In the genomic region with DNA sequence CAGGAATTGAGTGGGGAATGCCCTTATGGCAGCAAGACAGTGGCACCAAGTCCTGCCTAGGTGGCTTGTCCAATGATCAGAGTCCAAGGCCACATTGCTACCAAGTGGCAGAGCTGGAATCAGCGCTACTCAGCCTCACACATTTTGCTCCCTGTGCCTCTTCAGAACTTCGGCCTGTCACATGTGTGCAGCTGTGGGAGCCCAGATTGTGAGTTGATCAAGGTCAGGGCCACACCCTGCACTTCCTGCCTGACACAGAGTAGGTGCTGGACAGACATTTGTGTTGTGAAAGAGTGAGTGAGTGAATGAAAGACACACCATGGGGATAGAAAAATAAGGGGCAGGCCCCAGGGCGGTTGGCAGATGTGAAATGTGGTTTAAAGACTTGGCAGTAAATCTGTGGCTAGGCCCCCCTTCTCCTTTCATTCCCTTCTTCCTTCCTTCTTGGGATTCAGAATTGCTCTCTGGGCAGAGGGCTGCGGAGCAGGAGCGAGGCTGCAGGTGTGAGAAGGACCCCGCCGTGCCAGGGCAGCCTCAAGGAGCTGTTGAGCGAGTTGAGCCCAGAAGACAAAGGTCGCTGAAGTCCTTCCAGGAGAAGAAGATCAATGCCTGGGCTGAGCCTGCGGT, we compare ENCODE assay signal across 9 cellular contexts. TPM values are rescaled to one million over a fixed set of nuclear protein-coding genes. Genes with fewer than 3 reads are reported as not detected.
DNase-seq lines count a peak whose midpoint lies in the region; ATAC-seq and TF ChIP-seq lines count a peak whose summit lies in the region.
"Had no signal": no experiment of that assay in that cellular context is flagged by ENCODE, and none has a peak within 500 bp of the region (broad histone marks: within the 10 kb centered on the region; RNA-seq: fewer than 3 reads in every experiment).

No MANE protein-coding gene starts in this region.

- no peak overlapping the region for H3K4me3 ChIP-seq in colonic mucosa
- H3K4me3 ChIP-seq in neuronal stem cell (ENCODE audit: low read length in 2 of 2): peak overlapping the region in 1 of 2 donors; percentile 36
- H3K4me3 ChIP-seq in ovary: no peak overlapping the region

- TF ChIP-seq POLR2A in ovary (IDR thresholded peaks at IDR 0.05): no peak

- no peak overlapping the region for H2AFZ ChIP-seq in neuronal stem cell (ENCODE audit: low read length)

- H3K9me3 ChIP-seq in colonic mucosa (no peaks in the 10 kb centered on the region), neuronal stem cell (replicated peaks in 1 of 2; ENCODE audit: control insufficient read depth in 2 of 2, insufficient read depth in 1 of 2, low read depth in 1 of 2, low read length in 2 of 2) (no peaks in the 10 kb centered on the region), ovary (no peaks in the 10 kb centered on the region)

- H3K9ac ChIP-seq in colonic mucosa (ENCODE audit: low read depth in 2 of 2, low read length in 2 of 2): peak overlapping the region in 1 of 2 donors; percentile 42
- H3K9ac ChIP-seq in neuronal stem cell (ENCODE audit: low read depth, low read length, poor library complexity): no peak overlapping the region
- H3K9ac ChIP-seq: KMS-11 had no signal

- H3K27me3 ChIP-seq in colonic mucosa (no peaks in the 10 kb centered on the region), neuronal stem cell (ENCODE audit: control insufficient read depth in 3 of 3, insufficient read depth in 3 of 3, low read depth in 1 of 3, low read length in 3 of 3) (no peaks in the 10 kb centered on the region), ovary (no peaks in the 10 kb centered on the region)

- H3K27ac ChIP-seq in RWPE1 (peak overlapping the region; percentile 73), colonic mucosa (peak overlapping the region; percentile 86), neuronal stem cell (replicated peaks; ENCODE audit: low read length) (no peak overlapping the region), ovary (no peak overlapping the region)
- H3K27ac ChIP-seq: KMS-11 had no signal

- TF ChIP-seq CTCF in RWPE1 (conservative IDR thresholded peaks at IDR 0.05; ENCODE audit: low read depth) (no peak), colonic mucosa (IDR thresholded peaks at IDR 0.05) (no peak), ovary (IDR thresholded peaks at IDR 0.05) (no peak)

- H4K8ac ChIP-seq in neuronal stem cell (ENCODE audit: low read depth, low read length): no peak overlapping the region

- H2BK15ac ChIP-seq in neuronal stem cell (ENCODE audit: low read length): no peak overlapping the region

- POLR2A ChIA-PET in RWPE1 (lab: Yijun Ruan, JAX; ENCODE audit: low non-redundant PET): no interaction called here

- ATAC-seq in HG03139 (IDR thresholded peaks at IDR 0.05; ENCODE audit: unreplicated experiment): no peak
- no peak for ATAC-seq in HG02678 (IDR thresholded peaks at IDR 0.05; ENCODE audit: unreplicated experiment)

- no peak overlapping the region for H3K4me2 ChIP-seq in neuronal stem cell (ENCODE audit: insufficient read depth, low read length, poor library complexity, severe bottlenecking)
- H3K4me2 ChIP-seq: KMS-11 had no signal

- CTCF ChIA-PET in RWPE1 (lab: Yijun Ruan, JAX): interaction anchor here (2.7 kb wide), 1 partner anchor 23 kb away, joined by 10 read pairs; no protein-coding TSS in a partner anchor

- no peak overlapping the region for H2BK5ac ChIP-seq in neuronal stem cell (ENCODE audit: low read length)

- H3K36me3 ChIP-seq in colonic mucosa (no peaks in the 10 kb centered on the region), neuronal stem cell (replicated peaks in 1 of 2; ENCODE audit: control insufficient read depth in 2 of 2, insufficient read depth in 2 of 2, low read length in 2 of 2) (no peaks in the 10 kb centered on the region), ovary (no peaks in the 10 kb centered on the region)

- H2BK120ac ChIP-seq in neuronal stem cell (ENCODE audit: low read depth, low read length): no peak overlapping the region

- no peak for TF ChIP-seq EP300 in ovary (IDR thresholded peaks at IDR 0.05)

- no peak overlapping the region for H2AK5ac ChIP-seq in neuronal stem cell (ENCODE audit: low read depth, low read length)

- H3K4me1 ChIP-seq in colonic mucosa: peaks cover 11% of the 10 kb centered on the region
- peaks cover 11 to 41% of the 10 kb centered on the region in 2 donors for H3K4me1 ChIP-seq in neuronal stem cell (ENCODE audit: control insufficient read depth in 2 of 2, insufficient read depth in 1 of 2, low read depth in 1 of 2, low read length in 2 of 2)
- no peaks in the 10 kb centered on the region for H3K4me1 ChIP-seq in ovary (ENCODE audit: insufficient read depth)

- DNase-seq in HCEC 1CT (peak; percentile 21), RWPE1 (ENCODE audit: low spot score) (peak; percentile 36), colonic mucosa (peak; percentile 84), neuronal stem cell (ENCODE audit: low spot score) (no peak), NCI-H2196 (lab: John Stamatoyannopoulos, UW; ENCODE audit: unreplicated experiment) (no peak), ovary (no peak)

- no CpG with 5 or more reads among the region's 10 CpGs for WGBS in neuronal stem cell (ENCODE audit: extremely low coverage in 2 of 2, insufficient read length in 2 of 2, insufficient replicate concordance in 1 of 2), 2 donors
- WGBS in ovary, 3 donors: 86 to 89% (median 88%) methylated on average over 10 of the region's 10 CpGs

- no peak overlapping the region for H3K14ac ChIP-seq in neuronal stem cell (ENCODE audit: low read length)

- H3K4ac ChIP-seq in neuronal stem cell (ENCODE audit: low read length): no peak overlapping the region

- intact Hi-C loops in colonic mucosa (cut with DNase I): no loop called here
- intact Hi-C loops in ovary (cut with DNase I): no loop called here

- H3K18ac ChIP-seq in neuronal stem cell (ENCODE audit: low read length): peak overlapping the region; percentile 49

- no peaks in the 10 kb centered on the region for H3K79me1 ChIP-seq in neuronal stem cell (ENCODE audit: low read depth, low read length)

- H3K23ac ChIP-seq in neuronal stem cell (ENCODE audit: low read depth, low read length, poor library complexity): no peak overlapping the region

- no peak overlapping the region for H4K91ac ChIP-seq in neuronal stem cell (ENCODE audit: low read depth, low read length, poor library complexity)

- H2BK12ac ChIP-seq in neuronal stem cell (ENCODE audit: low read length): no peak overlapping the region

RNA-seq across cellular contexts. Expression of gene WDR25, which starts 30.3 kb away (rescaled TPM):
- total RNA-seq in colonic mucosa (10 to 100 TPM in 1 of 2 donors, 1 to 10 TPM in 1; 5.8 to 12.4 TPM), ovary (10 to 100 TPM in 3 of 7 donors, 1 to 10 TPM in 4; 8.4 to 16.9 (median 9.8) TPM)
- polyA plus RNA-seq in neuronal stem cell (2013, experiment 1 of 2): 8.7 TPM
- 9.9 TPM for polyA plus RNA-seq in neuronal stem cell (2013, experiment 2 of 2)
- 1 to 10 TPM; 4.2 to 7.4 TPM for polyA plus RNA-seq in ovary

Comparison
In these comparisons a context has a peak if more than half of its experiments do, and no peak if none do; other contexts are left out.
1. DNase-seq: peak in HCEC 1CT (single experiment), RWPE1 (single experiment) and colonic mucosa (single experiment); none in neuronal stem cell (single experiment), NCI-H2196 (single experiment) and ovary (0 of 5).
2. H3K27ac ChIP-seq: peak in RWPE1 (single experiment) and colonic mucosa (single experiment); none in neuronal stem cell (single experiment) and ovary (0 of 2).